Comparison of ENCODE assay signal across 1 cellular context in genomic region chr10:110497438-110498086, GRCh38.
TF ChIP-seq lines count a peak whose summit lies in the region.

TSS of gene DUSP5 (plus strand) at chr10:110497907. CDS start at chr10:110498122, 215 bp downstream.

TF ChIP-seq in K562, 482 proteins besides CTCF, POLR2A, EP300 and RAD21 (continued from another document and continues in another):
- TF ChIP-seq RAD51 (IDR thresholded peaks at IDR 0.05; ENCODE audit: borderline replicate concordance, low read depth) (no peak), GABPB2 (CRISPR knock-in tag; conservative IDR thresholded peaks at IDR 0.05) (no peak), CCNT2 (IDR thresholded peaks at IDR 0.05; ENCODE audit: borderline replicate concordance, extremely low read depth, insufficient read length, low read depth, low read length) (peak; percentile 67), MCM3 (IDR thresholded peaks at IDR 0.05) (no peak), EWSR1 (IDR thresholded peaks at IDR 0.05; ENCODE audit: borderline replicate concordance, low read depth, partially characterized antibody) (no peak), ZNF695 (CRISPR knock-in tag; IDR thresholded peaks at IDR 0.05) (no peak), CEBPZ (IDR thresholded peaks at IDR 0.05; ENCODE audit: borderline replicate concordance, low read depth, low read length) (no peak), KLF6 (CRISPR knock-in tag; IDR thresholded peaks at IDR 0.05; ENCODE audit: borderline replicate concordance) (no peak), MEIS2 (IDR thresholded peaks at IDR 0.05; ENCODE audit: partially characterized antibody) (no peak), XRCC4 (IDR thresholded peaks at IDR 0.05; ENCODE audit: extremely low read depth, insufficient read depth, insufficient read length) (no peak), HSF4 (CRISPR knock-in tag; IDR thresholded peaks at IDR 0.05; ENCODE audit: borderline replicate concordance) (no peak), ZNF253 (CRISPR knock-in tag; conservative IDR thresholded peaks at IDR 0.05) (no peak), ZNF655 (CRISPR knock-in tag; IDR thresholded peaks at IDR 0.05) (no peak), NR4A1 (CRISPR knock-in tag; IDR thresholded peaks at IDR 0.05) (no peak; the same call in 1 of the 2 replicates), NR4A1 (tag; IDR thresholded peaks at IDR 0.05) (no peak), RFX5 (IDR thresholded peaks at IDR 0.05; ENCODE audit: low read depth, low read length) (no peak), MCM2 (IDR thresholded peaks at IDR 0.05; ENCODE audit: low read depth) (no peak), ETS2 (tag; IDR thresholded peaks at IDR 0.05; ENCODE audit: borderline replicate concordance, poor library complexity, severe bottlenecking) (no peak), ZFP91 (CRISPR knock-in tag; IDR thresholded peaks at IDR 0.05) (no peak), ATF3 (IDR thresholded peaks at IDR 0.05) (no peak), ATF3 (CRISPR knock-in tag; conservative IDR thresholded peaks at IDR 0.05) (no peak), SP1 (CRISPR knock-in tag; IDR thresholded peaks at IDR 0.05) (peak; percentile 78), SMARCE1 (IDR thresholded peaks at IDR 0.05) (no peak), BRCA1 (IDR thresholded peaks at IDR 0.05) (no peak), BRCA1 (CRISPR knock-in tag; IDR thresholded peaks at IDR 0.05) (no peak), HDAC1 (IDR thresholded peaks at IDR 0.05) (peak in 1 of 2 experiments; percentile 55; a peak in 2 of 4 replicates), POU5F1 (IDR thresholded peaks at IDR 0.05; ENCODE audit: borderline replicate concordance, low read depth, low read length, partially characterized antibody) (no peak), PHB2 (IDR thresholded peaks at IDR 0.05; ENCODE audit: low read depth) (no peak), GTF2B (IDR thresholded peaks at IDR 0.05; ENCODE audit: extremely low read depth, insufficient read length) (no peak), SREBF1 (IDR thresholded peaks at IDR 0.05; ENCODE audit: borderline replicate concordance, low read depth, low read length) (no peak), ATF7 (IDR thresholded peaks at IDR 0.05) (peak; percentile 17; the same call in 1 of the 2 replicates), JUND (IDR thresholded peaks at IDR 0.05; ENCODE audit: borderline replicate concordance, low read depth, low read length) (peak; percentile 7; the same call in 1 of the 2 replicates), JUND (tag; IDR thresholded peaks at IDR 0.05; ENCODE audit: borderline replicate concordance, low read depth, low read length) (no peak), ZNF24 (IDR thresholded peaks at IDR 0.05) (no peak), CBFA2T3 (IDR thresholded peaks at IDR 0.05) (no peak), U2AF1 (optimal IDR thresholded peaks at IDR 0.05; ENCODE audit: low read depth, low read length) (no peak), ERF (CRISPR knock-in tag; IDR thresholded peaks at IDR 0.05) (no peak), ZNF263 (CRISPR knock-in tag; IDR thresholded peaks at IDR 0.05; ENCODE audit: borderline replicate concordance) (no peak), ZNF668 (CRISPR knock-in tag; IDR thresholded peaks at IDR 0.05) (no peak), ZSCAN32 (CRISPR knock-in tag; IDR thresholded peaks at IDR 0.05) (no peak), FOXA1 (IDR thresholded peaks at IDR 0.05; ENCODE audit: borderline replicate concordance) (no peak), CTBP1 (IDR thresholded peaks at IDR 0.05; ENCODE audit: borderline replicate concordance) (peak; percentile 68), ZBTB33 (CRISPR knock-in tag; IDR thresholded peaks at IDR 0.05) (no peak), SAP30 (IDR thresholded peaks at IDR 0.05; ENCODE audit: borderline replicate concordance, insufficient read depth, low read depth, low read length, poor library complexity, severe bottlenecking) (peak; percentile 25), TSHZ1 (CRISPR knock-in tag; IDR thresholded peaks at IDR 0.05) (no peak), MAZ (CRISPR knock-in tag; conservative IDR thresholded peaks at IDR 0.05 in 1 of 2, IDR thresholded peaks at IDR 0.05 in 1 of 2) (peak; percentile 86 to 90; a peak in 3 of 4 replicates), L3MBTL2 (IDR thresholded peaks at IDR 0.05) (peak; percentile 46; the same call in 1 of the 2 replicates), ZC3H4 (CRISPR knock-in tag; IDR thresholded peaks at IDR 0.05; ENCODE audit: borderline replicate concordance) (no peak), GTF2A2 (tag; IDR thresholded peaks at IDR 0.05) (0 out of 2 replicates have a peak, but pooled peaks have one; percentile 41), NCOA6 (IDR thresholded peaks at IDR 0.05) (peak; percentile 85), POLR3A (IDR thresholded peaks at IDR 0.05; ENCODE audit: borderline replicate concordance, extremely low read depth, insufficient read depth, insufficient read length) (no peak), ZBTB11 (CRISPR knock-in tag; IDR thresholded peaks at IDR 0.05) (peak; percentile 15 to 63 (median 50); a peak in 4 of 6 replicates), PCBP2 (IDR thresholded peaks at IDR 0.05; ENCODE audit: low read depth, low read length, poor library complexity, severe bottlenecking) (no peak), SRSF9 (IDR thresholded peaks at IDR 0.05; ENCODE audit: borderline replicate concordance, low read depth, low read length) (no peak), HNRNPK (IDR thresholded peaks at IDR 0.05; ENCODE audit: low read depth, low read length, poor library complexity, severe bottlenecking) (no peak)
